ENCODE assay signal across 1 cellular context in the genomic region with DNA sequence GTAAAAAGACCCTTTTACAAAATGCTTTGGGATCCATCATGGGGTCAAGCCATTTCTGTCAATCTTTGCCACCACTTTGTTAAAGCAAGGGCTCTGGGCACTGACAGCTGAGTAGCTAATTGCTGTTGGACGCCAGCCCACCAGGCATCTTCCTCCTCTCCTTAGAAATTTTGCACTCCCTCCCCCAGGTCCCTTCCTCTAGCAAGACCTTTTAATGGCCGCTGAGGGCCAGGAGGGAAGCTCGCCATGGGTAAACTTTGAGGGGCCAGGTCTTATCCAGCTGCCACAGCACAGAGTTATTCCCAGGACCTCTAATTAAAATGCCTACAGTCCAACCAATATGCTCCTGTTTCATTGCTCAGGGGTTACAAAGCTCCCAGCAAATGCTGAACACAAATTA.
TF ChIP-seq lines count a peak whose summit lies in the region.

No MANE protein-coding gene starts in this region.

TF ChIP-seq in GM23338, 12 proteins besides CTCF, POLR2A, EP300 and RAD21:
- TF ChIP-seq REST (IDR thresholded peaks at IDR 0.05; ENCODE audit: unreplicated experiment) (no peak), EZH2phosphoT487 (IDR thresholded peaks at IDR 0.05; ENCODE audit: unreplicated experiment) (no peak), POLR2AphosphoS5 (IDR thresholded peaks at IDR 0.05; ENCODE audit: low read depth) (no peak)
